10 cellular contexts compared by ENCODE assay signal in genomic region chrX:119734897-119735339, GRCh38. TPM values are rescaled to one million over a fixed set of nuclear protein-coding genes. Genes with fewer than 3 reads are reported as not detected.
A peak's percentile ranks its signal among the peaks of the same experiment; 100 is the strongest.
DNase-seq lines count a peak whose midpoint lies in the region; ATAC-seq, FAIRE-seq and TF ChIP-seq lines count a peak whose summit lies in the region.
"Had no signal": no experiment of that assay in that cellular context is flagged by ENCODE, and none has a peak within 500 bp of the region (broad histone marks: within the 10 kb centered on the region; RNA-seq: fewer than 3 reads in every experiment).

No MANE protein-coding gene starts in this region.

- intact Hi-C loops in Right ventricle myocardium superior (cut with DNase I), result loop anchor here (10.0 kb wide), 1 partner anchor 120 kb away; no protein-coding TSS in a partner anchor

- H3K4me1 ChIP-seq in small intestine (ENCODE audit: control insufficient read depth in 2 of 2, insufficient read depth in 1 of 2, low read depth in 1 of 2, low read length in 1 of 2), result no peaks in the 10 kb centered on the region

- no peaks in the 10 kb centered on the region for H3K9me3 ChIP-seq in small intestine (ENCODE audit: control insufficient read depth, low read depth)

- CTCF ChIA-PET in HEK293T (lab: Yijun Ruan, JAX), result interaction anchor here (0.6 kb wide), 2 partner anchors 14 to 219 kb away, joined by 3 to 4 read pairs; no protein-coding TSS in a partner anchor

- FAIRE-seq in small intestine (lab: Jason Lieb, UNC), result no peak

- H3K27ac ChIP-seq in small intestine (ENCODE audit: low read depth in 1 of 2, low read length in 1 of 2), result no peak overlapping the region

- ATAC-seq in Right ventricle myocardium superior (ENCODE audit: poor library complexity) (peak; percentile 97), GM18858 (IDR thresholded peaks at IDR 0.05; ENCODE audit: unreplicated experiment) (no peak)
- ATAC-seq: PC-3 had no signal

- 12 to 41% (median 35%) methylated on average over 6 to 7 of the region's 7 CpGs for WGBS in small intestine, 3 donors

- DNase-seq in HEK293T (ENCODE audit: extremely low spot score) (peak; percentile 6), NCI-H446 treated with DMSO at 0.1 percent for 48 hours (lab: John Stamatoyannopoulos, UW) (peak; percentile 38), Right ventricle myocardium superior (peak; percentile 85), small intestine (peak; percentile 16), EL (no peak), H7 (no peak)
- DNase-seq in activated T-cell treated with anti-CD3 and anti-CD28 coated beads, Interleukin-2, amount 50 U/mL, for 1 hour, result no peak
- DNase-seq: cerebellar nuclear complex, PC-3 had no signal

- H3K36me3 ChIP-seq in small intestine (ENCODE audit: control insufficient read depth in 2 of 2, insufficient read depth in 2 of 2, low read length in 2 of 2), result no peaks in the 10 kb centered on the region
- no peaks in the 10 kb centered on the region for H3K36me3 ChIP-seq in H7 (replicated peaks; ENCODE audit: control insufficient read depth, insufficient read depth, low read length)

- H3K27me3 ChIP-seq in small intestine (ENCODE audit: control insufficient read depth in 2 of 2, insufficient read depth in 2 of 2, low read length in 2 of 2) (no peaks in the 10 kb centered on the region), H7 (ENCODE audit: control insufficient read depth, insufficient read depth, low read length) (no peaks in the 10 kb centered on the region)

- POLR2A ChIA-PET in HEK293T (lab: Yijun Ruan, JAX), result no interaction called here

- H3K4me3 ChIP-seq in small intestine (ENCODE audit: low read depth in 1 of 2, low read length in 2 of 2), result no peak overlapping the region
- H3K4me3 ChIP-seq in H7 (ENCODE audit: insufficient read depth, low read depth, low read length), result no peak overlapping the region

TF ChIP-seq in HEK293T, 16 proteins besides CTCF, POLR2A, EP300 and RAD21:
- TF ChIP-seq FOXK2 (IDR thresholded peaks at IDR 0.05) (no peak), ZNF384 (IDR thresholded peaks at IDR 0.05) (no peak)
- TF ChIP-seq, protein P1, sequence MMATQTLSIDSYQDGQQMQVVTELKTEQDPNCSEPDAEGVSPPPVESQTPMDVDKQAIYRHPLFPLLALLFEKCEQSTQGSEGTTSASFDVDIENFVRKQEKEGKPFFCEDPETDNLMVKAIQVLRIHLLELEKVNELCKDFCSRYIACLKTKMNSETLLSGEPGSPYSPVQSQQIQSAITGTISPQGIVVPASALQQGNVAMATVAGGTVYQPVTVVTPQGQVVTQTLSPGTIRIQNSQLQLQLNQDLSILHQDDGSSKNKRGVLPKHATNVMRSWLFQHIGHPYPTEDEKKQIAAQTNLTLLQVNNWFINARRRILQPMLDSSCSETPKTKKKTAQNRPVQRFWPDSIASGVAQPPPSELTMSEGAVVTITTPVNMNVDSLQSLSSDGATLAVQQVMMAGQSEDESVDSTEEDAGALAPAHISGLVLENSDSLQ (IDR thresholded peaks at IDR 0.05), result peak; percentile 8; the same call in 1 of the 2 replicates

RNA-seq across cellular contexts. Expression of gene SOWAHD, which starts 23.5 kb away (rescaled TPM):
- total RNA-seq in Right ventricle myocardium superior, result 0.51 TPM
- polyA plus RNA-seq in small intestine, result 1 to 10 TPM; 3.3 to 5.4 (median 4.5) TPM
- 1.8 and 3.2 TPM in 2 replicates for total RNA-seq in H7 (2014; rRNA removed; shearing (Covaris generic))

RNA-seq across cellular contexts. Expression of gene SEPTIN6, which starts 42.0 kb away (rescaled TPM):
- total RNA-seq in Right ventricle myocardium superior, result 6.6 TPM
- 1 to 10 TPM; 3.6 to 8.4 (median 5.4) TPM for polyA plus RNA-seq in small intestine
- total RNA-seq in H7 (2014; rRNA removed; shearing (Covaris generic)), result 26.9 and 41.7 TPM in 2 replicates

RNA-seq across cellular contexts. Expression of gene RPL39, which starts 56.5 kb away (rescaled TPM):
- total RNA-seq in Right ventricle myocardium superior, result 1,035 TPM
- polyA plus RNA-seq in small intestine, result 1,000 to 10,000 TPM; 3,763 to 8,743 (median 6,656) TPM
- total RNA-seq in H7 (2014; rRNA removed; shearing (Covaris generic)), result 1,219 and 1,278 TPM in 2 replicates

Comparison
In these comparisons a context has a peak if more than half of its experiments do, and no peak if none do; other contexts are left out.
1. DNase-seq: peak in HEK293T (single experiment), NCI-H446 treated with DMSO at 0.1 percent for 48 hours (single experiment), Right ventricle myocardium superior (single experiment) and small intestine (single experiment); none in activated T-cell treated with anti-CD3 and anti-CD28 coated beads, Interleukin-2, amount 50 U/mL, for 1 hour (single experiment), EL (single experiment) and H7 (single experiment).